8 cellular contexts compared by ENCODE assay signal in the genomic region with DNA sequence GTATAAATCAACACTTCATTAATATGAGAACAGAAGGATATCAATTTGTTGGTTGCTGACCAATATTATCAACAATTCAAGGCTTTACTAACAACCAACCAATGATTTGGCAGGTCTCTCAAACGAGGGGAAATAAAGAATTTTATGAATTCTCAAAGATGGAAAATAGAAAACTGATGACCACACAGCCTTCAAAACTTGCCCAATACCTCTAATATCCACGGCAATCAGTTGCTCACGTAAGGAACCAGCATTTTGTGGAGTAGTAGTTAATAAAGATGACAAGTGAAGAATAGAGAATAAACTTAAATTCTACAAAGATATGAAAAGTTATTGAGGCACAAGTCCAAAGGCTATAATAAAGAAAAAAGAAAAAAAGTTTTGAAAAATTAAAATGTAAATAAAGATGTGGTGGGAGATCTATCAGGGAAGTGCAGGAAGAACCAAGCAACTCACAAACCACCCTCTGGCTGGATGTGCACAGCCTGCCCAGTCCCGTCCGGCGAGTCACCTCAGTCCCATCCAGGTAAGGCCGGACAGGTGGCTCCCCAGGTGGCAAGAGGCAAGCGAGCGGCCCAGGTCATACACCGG. TPM values are rescaled to one million over a fixed set of nuclear protein-coding genes. Genes with fewer than 3 reads are reported as not detected.
DNase-seq lines count a peak whose midpoint lies in the region; ATAC-seq and TF ChIP-seq lines count a peak whose summit lies in the region.

No MANE protein-coding gene starts in this region.

- H3K27me3 ChIP-seq in esophagus muscularis mucosa: no peaks in the 10 kb centered on the region

- H3K4me3 ChIP-seq in GM08714 (ENCODE audit: low read length): peak overlapping the region; percentile 85
- peak overlapping the region; percentile 64 to 92 (median 80) for H3K4me3 ChIP-seq in esophagus muscularis mucosa

- CTCF ChIA-PET in RWPE1 (lab: Yijun Ruan, JAX): no interaction called here

- H3K36me3 ChIP-seq in esophagus muscularis mucosa: no peaks in the 10 kb centered on the region

- TF ChIP-seq EP300 in esophagus muscularis mucosa (IDR thresholded peaks at IDR 0.05): no peak

- ATAC-seq in HG03520 (IDR thresholded peaks at IDR 0.05; ENCODE audit: unreplicated experiment): no peak

- H3K9me3 ChIP-seq in esophagus muscularis mucosa: no peaks in the 10 kb centered on the region

- DNase-seq in RWPE1 (ENCODE audit: low spot score): no peak
- DNase-seq in esophagus muscularis mucosa (ENCODE audit: extremely low spot score): no peak
- peak; percentile 9 for DNase-seq in pons (ENCODE audit: low spot score)
- DNase-seq in HuH-7.5 (ENCODE audit: low spot score): no peak
- DNase-seq in activated gamma-delta T cell (lab: John Stamatoyannopoulos, UW): no peak
- no peak for DNase-seq in stimulated activated CD4-positive, alpha-beta T cell treated with anti-CD3 and anti-CD28 coated beads, Interleukin-2, amount 100 ng/mL, for 48 hours

- intact Hi-C loops in esophagus muscularis mucosa (cut with DNase I): loop anchor here (5.0 kb wide), 1 partner anchor 77 kb away; a partner anchor contains a TSS

- no peak for TF ChIP-seq CTCF in RWPE1 (conservative IDR thresholded peaks at IDR 0.05; ENCODE audit: low read depth)
- no peak for TF ChIP-seq CTCF in esophagus muscularis mucosa (IDR thresholded peaks at IDR 0.05)

- H3K27ac ChIP-seq in RWPE1 (peak overlapping the region; percentile 87), esophagus muscularis mucosa (replicated peaks in 1 of 4) (peak overlapping the region; percentile 84 to 95 (median 90))

- H3K4me1 ChIP-seq in esophagus muscularis mucosa: peaks cover 10 to 37% (median 20%) of the 10 kb centered on the region in 4 donors

- 17% methylated on average over 10 of the region's 10 CpGs for WGBS in esophagus muscularis mucosa

- no peak for TF ChIP-seq POLR2A in esophagus muscularis mucosa (IDR thresholded peaks at IDR 0.05; ENCODE audit: low read depth)

- POLR2A ChIA-PET in RWPE1 (lab: Yijun Ruan, JAX; ENCODE audit: low non-redundant PET): no interaction called here

RNA-seq across cellular contexts. Expression of a gene that starts 0.8 kb away (rescaled TPM):
- total RNA-seq in esophagus muscularis mucosa: 10 to 100 TPM in 2 of 4 donors, 1 to 10 TPM in 2; 7.1 to 12.9 (median 9.7) TPM
